In the genomic region with DNA sequence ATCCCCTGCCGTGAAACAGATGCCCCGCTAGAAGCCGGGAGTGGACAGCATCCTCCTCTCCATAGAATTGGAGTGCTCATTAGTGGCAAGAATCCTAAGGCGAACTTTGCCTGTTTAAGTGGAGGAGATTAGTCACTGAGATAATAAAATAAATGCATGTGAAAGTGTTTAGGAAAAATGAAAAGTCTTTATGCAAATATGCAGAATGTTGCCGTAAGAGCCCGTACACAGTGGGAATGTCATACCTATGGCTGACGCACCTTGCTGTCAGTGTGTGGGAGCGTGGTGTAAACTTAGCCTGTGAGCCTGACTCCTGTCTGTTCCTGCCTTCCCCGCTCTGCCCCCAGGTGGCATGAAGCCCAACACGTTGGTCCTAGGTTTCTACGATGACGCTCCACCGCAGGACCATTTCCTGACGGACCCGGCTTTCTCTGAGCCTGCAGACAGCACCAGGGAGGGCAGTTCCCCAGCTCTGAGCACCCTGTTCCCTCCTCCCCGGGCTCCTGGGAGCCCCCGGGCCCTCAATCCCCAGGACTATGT, we compare ENCODE assay signal across 8 cellular contexts. TPM values are rescaled to one million over a fixed set of nuclear protein-coding genes. Genes with fewer than 3 reads are reported as not detected.
A peak's percentile ranks its signal among the peaks of the same experiment; 100 is the strongest.
DNase-seq lines count a peak whose midpoint lies in the region; ATAC-seq and TF ChIP-seq lines count a peak whose summit lies in the region.

No MANE protein-coding gene starts in this region.

- H3K36me3 ChIP-seq in endodermal cell (ENCODE audit: control insufficient read depth, insufficient read depth, low read length), result peaks cover 21% of the 10 kb centered on the region

- no peaks in the 10 kb centered on the region for H3K9me3 ChIP-seq in endodermal cell (ENCODE audit: control insufficient read depth, low read length)

- TF ChIP-seq CTCF in Calu3 (IDR thresholded peaks at IDR 0.05; ENCODE audit: unreplicated experiment) (no peak), endodermal cell (conservative IDR thresholded peaks at IDR 0.05) (peak; percentile 55), progenitor cell of endocrine pancreas (IDR thresholded peaks at IDR 0.05; ENCODE audit: unreplicated experiment) (no peak)

- H3K27ac ChIP-seq in endodermal cell (ENCODE audit: low read depth, low read length), result no peak overlapping the region

- ATAC-seq in HG03196 (IDR thresholded peaks at IDR 0.05; ENCODE audit: unreplicated experiment), result no peak
- ATAC-seq in GM19452 (IDR thresholded peaks at IDR 0.05; ENCODE audit: unreplicated experiment), result no peak
- no peak for ATAC-seq in HG03442 (IDR thresholded peaks at IDR 0.05; ENCODE audit: unreplicated experiment)
- no peak for ATAC-seq in GM19455 (IDR thresholded peaks at IDR 0.05; ENCODE audit: unreplicated experiment)

- no peak overlapping the region for H3K9ac ChIP-seq in endodermal cell (ENCODE audit: extremely low read depth, low read length, poor library complexity, severe bottlenecking)

- intact Hi-C loops in Calu3 (cut with micrococcal nuclease; ENCODE audit: unreplicated experiment), result no loop called here

- peaks cover 41% of the 10 kb centered on the region for H3K36me3 Mint-ChIP-seq in Calu3 (ENCODE audit: insufficient read depth, unreplicated experiment)
- H3K36me3 Mint-ChIP-seq in endodermal cell (ENCODE audit: low read depth), result peaks cover 44% of the 10 kb centered on the region
- peaks cover 11% of the 10 kb centered on the region for H3K36me3 Mint-ChIP-seq in progenitor cell of endocrine pancreas (ENCODE audit: insufficient read depth)

- H3K4me3 Mint-ChIP-seq in Calu3 (ENCODE audit: low read depth, unreplicated experiment) (peak overlapping the region; percentile 79), endodermal cell (no peak overlapping the region), progenitor cell of endocrine pancreas (ENCODE audit: low read depth) (no peak overlapping the region)

- CTCF ChIA-PET in Calu3 (lab: Charles Lee), result no interaction called here

- no TSS peak for BruUV-seq in Calu3 (replicated peaks; lab: Mats Ljungman, UMichigan)

- H3K27me3 Mint-ChIP-seq in Calu3 (ENCODE audit: unreplicated experiment), result no peaks in the 10 kb centered on the region
- H3K27me3 Mint-ChIP-seq in endodermal cell (ENCODE audit: insufficient read depth), result no peaks in the 10 kb centered on the region
- H3K27me3 Mint-ChIP-seq in progenitor cell of endocrine pancreas, result no peaks in the 10 kb centered on the region

- H3K4me1 Mint-ChIP-seq in Calu3 (ENCODE audit: low read depth, unreplicated experiment) (no peaks in the 10 kb centered on the region), endodermal cell (peaks cover 13% of the 10 kb centered on the region), progenitor cell of endocrine pancreas (ENCODE audit: low read depth) (peaks cover 7% of the 10 kb centered on the region)

- WGBS in endodermal cell (ENCODE audit: insufficient coverage in 1 of 2, insufficient read length in 1 of 2), 2 experiments, result 78 to 85% methylated on average over 7 to 17 of the region's 17 CpGs

- DNase-seq in Calu3 (peak; percentile 58), NCI-H1092 treated with DMSO at 0.1 percent for 48 hours (lab: John Stamatoyannopoulos, UW) (peak; percentile 21), endodermal cell (peak; percentile 81), progenitor cell of endocrine pancreas (ENCODE audit: low spot score, unreplicated experiment) (no peak)

- no peaks in the 10 kb centered on the region for H3K9me3 Mint-ChIP-seq in Calu3 (ENCODE audit: low read depth, unreplicated experiment)
- no peaks in the 10 kb centered on the region for H3K9me3 Mint-ChIP-seq in endodermal cell
- H3K9me3 Mint-ChIP-seq in progenitor cell of endocrine pancreas (ENCODE audit: low read depth), result no peaks in the 10 kb centered on the region

- H3K27me3 ChIP-seq in endodermal cell (ENCODE audit: control insufficient read depth, insufficient read depth, low read length, poor library complexity, severe bottlenecking), result no peaks in the 10 kb centered on the region

- H3K4me1 ChIP-seq in endodermal cell (ENCODE audit: control insufficient read depth, insufficient read depth, low read length), result peaks cover 5% of the 10 kb centered on the region

- H3K4me3 ChIP-seq in endodermal cell (ENCODE audit: low read length), result no peak overlapping the region

- H3K27ac Mint-ChIP-seq in Calu3 (ENCODE audit: unreplicated experiment) (no peak overlapping the region), endodermal cell (no peak overlapping the region), progenitor cell of endocrine pancreas (peak overlapping the region; percentile 59)

RNA-seq across cellular contexts. Expression of a gene that starts 1.7 kb away (rescaled TPM):
- total RNA-seq in Calu3 (2022) (50.0 and 63.5 TPM in 2 replicates), endodermal cell (100 to 1,000 TPM; 107 to 114 TPM), progenitor cell of endocrine pancreas (76.9 and 87.0 TPM in 2 replicates)
- 56.2 TPM for polyA plus RNA-seq in endodermal cell (2013, experiment 1 of 2)
- 56.4 TPM for polyA plus RNA-seq in endodermal cell (2013, experiment 2 of 2)

RNA-seq across cellular contexts. Expression of a gene that starts 9.5 kb away (rescaled TPM):
- total RNA-seq in Calu3 (2022), result 151 and 157 TPM in 2 replicates
- total RNA-seq in endodermal cell, result 100 to 1,000 TPM; 186 to 236 TPM
- polyA plus RNA-seq in endodermal cell (2013, experiment 1 of 2), result 161 TPM
- 142 TPM for polyA plus RNA-seq in endodermal cell (2013, experiment 2 of 2)
- total RNA-seq in progenitor cell of endocrine pancreas, result 293 and 302 TPM in 2 replicates

RNA-seq across cellular contexts. Expression of a gene that starts 12.9 kb away (rescaled TPM):
- total RNA-seq in Calu3 (2022) (29.9 and 36.6 TPM in 2 replicates), endodermal cell (10 to 100 TPM; 22.5 to 35.1 TPM), progenitor cell of endocrine pancreas (57.9 and 62.6 TPM in 2 replicates)
- polyA plus RNA-seq in endodermal cell (2013, experiment 1 of 2), result 17.0 TPM
- polyA plus RNA-seq in endodermal cell (2013, experiment 2 of 2), result 16.7 TPM

RNA-seq across cellular contexts. Expression of a gene that starts 24.1 kb away (rescaled TPM):
- total RNA-seq in Calu3 (2022) (3.3 and 4.2 TPM in 2 replicates), endodermal cell (1 to 10 TPM; 3.7 to 4.0 TPM), progenitor cell of endocrine pancreas (2.3 and 3.5 TPM in 2 replicates)
- polyA plus RNA-seq in endodermal cell (2013, experiment 1 of 2), result 1.4 TPM
- polyA plus RNA-seq in endodermal cell (2013, experiment 2 of 2), result 2.2 TPM

RNA-seq across cellular contexts. Expression of a gene that starts 30.2 kb away (rescaled TPM):
- total RNA-seq in Calu3 (2022) (3.2 and 11.3 TPM in 2 replicates), endodermal cell (10 to 100 TPM in 1 of 2 donors, 1 to 10 TPM in 1; 2.6 to 13.7 TPM), progenitor cell of endocrine pancreas (4.0 and 5.1 TPM in 2 replicates)
- polyA plus RNA-seq in endodermal cell (2013, experiment 1 of 2), result 6.1 TPM
- polyA plus RNA-seq in endodermal cell (2013, experiment 2 of 2), result 6.1 TPM
